In genomic region chr7:155532792-155533119, GRCh38 we compare ENCODE assay signal across 13 cellular contexts. TPM values are rescaled to one million over a fixed set of nuclear protein-coding genes. Genes with fewer than 3 reads are reported as not detected.
DNase-seq lines count a peak whose midpoint lies in the region; ATAC-seq and TF ChIP-seq lines count a peak whose summit lies in the region.
"Had no signal": no experiment of that assay in that cellular context is flagged by ENCODE, and none has a peak within 500 bp of the region (broad histone marks: within the 10 kb centered on the region; RNA-seq: fewer than 3 reads in every experiment).

No MANE protein-coding gene starts in this region.

- in situ Hi-C loops in GM13977 (cut with MboI; ENCODE audit: low pct_unique_long_range_greater_than_20kb, low sequenced_read_pairs, unreplicated experiment), result no loop called here

- no peak overlapping the region for H2BK20ac ChIP-seq in H9 (ENCODE audit: low read depth, low read length, poor library complexity, severe bottlenecking)

- H3K14ac ChIP-seq in H9 (ENCODE audit: insufficient read depth, low read length), result no peak overlapping the region

- no peak overlapping the region for H3T11ph ChIP-seq in H9 (ENCODE audit: low read length)

- H3K23me2 ChIP-seq in H9 (ENCODE audit: insufficient read length, low read depth, low read length, poor library complexity, severe bottlenecking), result peaks cover 6% of the 10 kb centered on the region

- H3K79me1 ChIP-seq in H9 (ENCODE audit: insufficient read depth, low read depth, low read length, poor library complexity, severe bottlenecking), result no peaks in the 10 kb centered on the region

- H3K18ac ChIP-seq in H9 (ENCODE audit: insufficient read length, low read depth, low read length), result no peak overlapping the region

- H3K4me3 ChIP-seq in endodermal cell (ENCODE audit: low read length) (peak overlapping the region; percentile 81), neuron (ENCODE audit: low read length) (peak overlapping the region; percentile 61)

- peaks cover 5% of the 10 kb centered on the region for H4K20me1 ChIP-seq in H9 (ENCODE audit: control insufficient read depth, insufficient read depth, insufficient read length)

- no peak overlapping the region for H3K27ac Mint-ChIP-seq in CD14-positive monocyte
- no peak overlapping the region for H3K27ac Mint-ChIP-seq in H9
- no peak overlapping the region for H3K27ac Mint-ChIP-seq in endodermal cell

- H2BK12ac ChIP-seq in H9 (ENCODE audit: insufficient read length, low read depth, low read length), result no peak overlapping the region

- no peak overlapping the region for H3K23ac ChIP-seq in H9 (ENCODE audit: insufficient read length, low read depth, low read length)

- no peak overlapping the region for H3K4ac ChIP-seq in H9 (ENCODE audit: low read depth, low read length)

- no CpG with 5 or more reads among the region's 14 CpGs for WGBS in H9 (ENCODE audit: extremely low coverage, insufficient read length, low lambda C conversion rate)
- 14 to 16% methylated on average over 13 to 14 of the region's 14 CpGs for WGBS in endodermal cell (ENCODE audit: insufficient coverage in 1 of 2, insufficient read length in 1 of 2), 2 experiments

- H2BK120ac ChIP-seq in H9 (ENCODE audit: low read depth, low read length, poor library complexity, severe bottlenecking), result no peak overlapping the region

- H3K27me3 ChIP-seq in H9 (ENCODE audit: insufficient read depth, low read length), result peaks cover 40% of the 10 kb centered on the region
- peaks cover 98% of the 10 kb centered on the region for H3K27me3 ChIP-seq in endodermal cell (ENCODE audit: control insufficient read depth, insufficient read depth, low read length, poor library complexity, severe bottlenecking)
- peaks cover 22% of the 10 kb centered on the region for H3K27me3 ChIP-seq in neuron (ENCODE audit: insufficient read depth, low read length)

- H4K91ac ChIP-seq in H9 (ENCODE audit: insufficient read length, low read depth, low read length), result no peak overlapping the region

- H2BK15ac ChIP-seq in H9 (ENCODE audit: low read depth, low read length), result no peak overlapping the region

- peaks cover 78 to 92% (median 91%) of the 10 kb centered on the region in 3 donors for H3K27me3 Mint-ChIP-seq in CD14-positive monocyte (ENCODE audit: low read depth in 3 of 3)
- H3K27me3 Mint-ChIP-seq in H9 (ENCODE audit: low read depth), result peaks cover 98% of the 10 kb centered on the region
- peaks cover 98% of the 10 kb centered on the region for H3K27me3 Mint-ChIP-seq in endodermal cell (ENCODE audit: insufficient read depth)

- H4K8ac ChIP-seq in H9 (replicated peaks; ENCODE audit: insufficient read length, low read depth, low read length), result no peak overlapping the region

- H3K27ac ChIP-seq in H9 (ENCODE audit: insufficient read length, low read depth, low read length), result no peak overlapping the region
- no peak overlapping the region for H3K27ac ChIP-seq in endodermal cell (ENCODE audit: low read depth, low read length)
- H3K27ac ChIP-seq: epithelial cell of prostate, skin epidermis had no signal

- H2AK5ac ChIP-seq in H9 (ENCODE audit: insufficient read length, low read length), result no peak overlapping the region

- no peak overlapping the region for H4K5ac ChIP-seq in H9 (ENCODE audit: insufficient read length, low read depth, low read length)

- H3K9me3 ChIP-seq in H9 (ENCODE audit: control insufficient read depth, low read depth, low read length) (no peaks in the 10 kb centered on the region), endodermal cell (ENCODE audit: control insufficient read depth, low read length) (no peaks in the 10 kb centered on the region), neuron (ENCODE audit: low read length) (no peaks in the 10 kb centered on the region)

- H3K4me2 ChIP-seq in H9 (ENCODE audit: insufficient read depth, insufficient read length, low read length), result peak overlapping the region; percentile 54

- ATAC-seq in HG02759 (IDR thresholded peaks at IDR 0.05; ENCODE audit: unreplicated experiment), result no peak
- ATAC-seq in GM21360 (IDR thresholded peaks at IDR 0.05; ENCODE audit: unreplicated experiment), result no peak
- ATAC-seq in GM21528 (IDR thresholded peaks at IDR 0.05; ENCODE audit: low FRiP score, unreplicated experiment), result no peak
- ATAC-seq: Panc1 had no signal

- TF ChIP-seq CTCF in CD14-positive monocyte (IDR thresholded peaks at IDR 0.05) (no peak), H9 (conservative IDR thresholded peaks at IDR 0.05) (no peak), endodermal cell (conservative IDR thresholded peaks at IDR 0.05) (no peak), GM13977 (IDR thresholded peaks at IDR 0.05; ENCODE audit: extremely low read depth, insufficient read depth, missing control alignments) (no peak)

- peaks cover 9 to 16% of the 10 kb centered on the region in 2 donors for H3K36me3 Mint-ChIP-seq in CD14-positive monocyte
- no peaks in the 10 kb centered on the region; a peak in 1 of 7 replicates for H3K36me3 Mint-ChIP-seq in H9 (ENCODE audit: insufficient read depth in 1 of 3, low read depth in 3 of 3)
- H3K36me3 Mint-ChIP-seq in endodermal cell (ENCODE audit: low read depth), result no peaks in the 10 kb centered on the region

- peaks cover 19% of the 10 kb centered on the region for H3K4me1 Mint-ChIP-seq in CD14-positive monocyte
- peaks cover 16% of the 10 kb centered on the region in 2 experiments for H3K4me1 Mint-ChIP-seq in H9
- H3K4me1 Mint-ChIP-seq in endodermal cell, result peaks cover 8% of the 10 kb centered on the region

- intact Hi-C loops in CD14-positive monocyte (cut with micrococcal nuclease), result no loop called here

- H3K9me3 Mint-ChIP-seq in CD14-positive monocyte, result peaks cover 0 to 17% (median 9%) of the 10 kb centered on the region in 7 donors
- H3K9me3 Mint-ChIP-seq in H9, result peaks cover 4 to 15% of the 10 kb centered on the region in 2 experiments
- H3K9me3 Mint-ChIP-seq in endodermal cell, result peaks cover 6% of the 10 kb centered on the region

- H3K4me1 ChIP-seq in H9 (ENCODE audit: insufficient read depth, low read length) (no peaks in the 10 kb centered on the region; the same call in 1 of the 2 replicates), endodermal cell (ENCODE audit: control insufficient read depth, insufficient read depth, low read length) (peaks cover 5% of the 10 kb centered on the region), neuron (ENCODE audit: insufficient read depth, low read length) (peaks cover 28% of the 10 kb centered on the region)

- H3K4me3 Mint-ChIP-seq in CD14-positive monocyte, result peak overlapping the region; percentile 67 to 86
- peak overlapping the region in 1 of 2 experiments; percentile 80; a peak in 3 of 5 replicates for H3K4me3 Mint-ChIP-seq in H9
- peak overlapping the region; percentile 41 for H3K4me3 Mint-ChIP-seq in endodermal cell

- no peak for DNase-seq in CD14-positive monocyte (ENCODE audit: low spot score)
- DNase-seq in H9, result no peak
- no peak for DNase-seq in endodermal cell
- no peak for DNase-seq in GM13977 (ENCODE audit: low spot score)
- DNase-seq: DND-41, left colon had no signal

- H3K56ac ChIP-seq in H9 (ENCODE audit: insufficient read length, low read depth, low read length), result no peak overlapping the region

- H2BK5ac ChIP-seq in H9 (ENCODE audit: insufficient read length, low read length), result no peak overlapping the region

- H3K79me2 ChIP-seq in H9 (ENCODE audit: insufficient read depth, low read length), result no peaks in the 10 kb centered on the region

- H2AFZ ChIP-seq in H9 (ENCODE audit: low read length), result no peak overlapping the region
- H2AFZ ChIP-seq in neuron (ENCODE audit: low read depth, low read length), result peak overlapping the region; percentile 92

- H3K36me3 ChIP-seq in endodermal cell (ENCODE audit: control insufficient read depth, insufficient read depth, low read length) (no peaks in the 10 kb centered on the region), neuron (ENCODE audit: insufficient read depth, low read length) (no peaks in the 10 kb centered on the region)

- no peak overlapping the region for H3K9ac ChIP-seq in H9 (ENCODE audit: extremely low read depth, insufficient read length, low read length)
- H3K9ac ChIP-seq in endodermal cell (ENCODE audit: extremely low read depth, low read length, poor library complexity, severe bottlenecking), result no peak overlapping the region

RNA-seq across cellular contexts. Expression of gene CNPY1, which starts 13.6 kb away (rescaled TPM):
- not detected for polyA plus RNA-seq in CD14-positive monocyte
- total RNA-seq in H9 (2021) (not detected in 2 replicates), endodermal cell (under 1 TPM in 1 of 2 donors, not detected in 1; 0.33 TPM)
- 18.5 TPM for polyA plus RNA-seq in endodermal cell (2013, experiment 1 of 2)
- 22.2 TPM for polyA plus RNA-seq in endodermal cell (2013, experiment 2 of 2)
- total RNA-seq: left colon had no signal
